1 cellular context compared by ENCODE assay signal in the genomic region with DNA sequence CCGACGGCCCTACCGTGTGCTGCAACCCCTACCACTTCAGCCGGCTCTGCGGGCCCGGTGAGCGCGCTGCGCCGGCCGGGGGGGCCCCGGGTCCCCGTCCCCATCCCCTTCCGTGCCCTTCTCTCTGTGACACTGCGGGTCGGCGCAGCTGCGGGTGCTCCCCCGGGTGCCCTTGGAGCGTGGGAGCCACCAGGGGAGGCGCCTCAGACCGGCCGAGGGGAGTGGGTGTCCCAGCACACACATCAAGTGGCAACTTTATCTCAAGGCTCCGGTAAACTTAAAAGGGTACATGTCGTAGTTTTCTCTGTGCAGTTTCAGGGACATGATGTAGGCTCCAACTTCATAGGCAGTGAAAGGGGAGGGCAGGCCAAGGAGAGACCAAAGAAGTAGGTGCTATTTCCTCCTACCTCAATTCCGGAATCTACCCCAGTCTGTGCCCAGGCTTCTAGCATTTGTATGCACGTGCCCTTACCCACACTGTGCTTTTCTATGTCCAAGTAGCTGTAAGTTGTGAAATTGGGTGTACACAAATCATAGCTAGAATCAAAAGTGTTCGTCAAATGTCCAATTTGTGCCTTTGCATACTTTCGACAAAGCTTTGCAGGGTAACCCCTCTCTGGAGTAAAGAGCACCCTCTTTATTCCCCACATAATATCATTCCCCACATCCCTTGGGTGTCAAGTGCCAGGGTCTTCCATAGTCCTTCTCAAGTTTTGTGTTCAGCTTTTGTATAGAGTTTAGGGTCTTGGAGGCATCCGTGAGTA.
TF ChIP-seq lines count a peak whose summit lies in the region.

No MANE protein-coding gene starts in this region.

TF ChIP-seq in HepG2, 621 proteins besides CTCF, POLR2A, EP300 and RAD21 (continues in another document):
- TF ChIP-seq ZNF496 (CRISPR knock-in tag; IDR thresholded peaks at IDR 0.05; ENCODE audit: insufficient replicate concordance) = no peak
- no peak for TF ChIP-seq KDM1A (CRISPR knock-in tag; IDR thresholded peaks at IDR 0.05)
- TF ChIP-seq GABPB1 (CRISPR knock-in tag; IDR thresholded peaks at IDR 0.05) = peak; percentile 27; the same call in 1 of the 2 replicates
- no peak for TF ChIP-seq ZNF7 (CRISPR knock-in tag; IDR thresholded peaks at IDR 0.05)
- TF ChIP-seq, protein P1, sequence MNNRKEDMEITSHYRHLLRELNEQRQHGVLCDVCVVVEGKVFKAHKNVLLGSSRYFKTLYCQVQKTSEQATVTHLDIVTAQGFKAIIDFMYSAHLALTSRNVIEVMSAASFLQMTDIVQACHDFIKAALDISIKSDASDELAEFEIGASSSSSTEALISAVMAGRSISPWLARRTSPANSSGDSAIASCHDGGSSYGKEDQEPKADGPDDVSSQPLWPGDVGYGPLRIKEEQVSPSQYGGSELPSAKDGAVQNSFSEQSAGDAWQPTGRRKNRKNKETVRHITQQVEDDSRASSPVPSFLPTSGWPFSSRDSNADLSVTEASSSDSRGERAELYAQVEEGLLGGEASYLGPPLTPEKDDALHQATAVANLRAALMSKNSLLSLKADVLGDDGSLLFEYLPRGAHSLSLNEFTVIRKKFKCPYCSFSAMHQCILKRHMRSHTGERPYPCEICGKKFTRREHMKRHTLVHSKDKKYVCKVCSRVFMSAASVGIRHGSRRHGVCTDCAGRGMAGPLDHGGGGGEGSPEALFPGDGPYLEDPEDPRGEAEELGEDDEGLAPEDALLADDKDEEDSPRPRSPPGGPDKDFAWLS (CRISPR knock-in tag; IDR thresholded peaks at IDR 0.05; ENCODE audit: borderline replicate concordance) = no peak
- TF ChIP-seq, protein P2, sequence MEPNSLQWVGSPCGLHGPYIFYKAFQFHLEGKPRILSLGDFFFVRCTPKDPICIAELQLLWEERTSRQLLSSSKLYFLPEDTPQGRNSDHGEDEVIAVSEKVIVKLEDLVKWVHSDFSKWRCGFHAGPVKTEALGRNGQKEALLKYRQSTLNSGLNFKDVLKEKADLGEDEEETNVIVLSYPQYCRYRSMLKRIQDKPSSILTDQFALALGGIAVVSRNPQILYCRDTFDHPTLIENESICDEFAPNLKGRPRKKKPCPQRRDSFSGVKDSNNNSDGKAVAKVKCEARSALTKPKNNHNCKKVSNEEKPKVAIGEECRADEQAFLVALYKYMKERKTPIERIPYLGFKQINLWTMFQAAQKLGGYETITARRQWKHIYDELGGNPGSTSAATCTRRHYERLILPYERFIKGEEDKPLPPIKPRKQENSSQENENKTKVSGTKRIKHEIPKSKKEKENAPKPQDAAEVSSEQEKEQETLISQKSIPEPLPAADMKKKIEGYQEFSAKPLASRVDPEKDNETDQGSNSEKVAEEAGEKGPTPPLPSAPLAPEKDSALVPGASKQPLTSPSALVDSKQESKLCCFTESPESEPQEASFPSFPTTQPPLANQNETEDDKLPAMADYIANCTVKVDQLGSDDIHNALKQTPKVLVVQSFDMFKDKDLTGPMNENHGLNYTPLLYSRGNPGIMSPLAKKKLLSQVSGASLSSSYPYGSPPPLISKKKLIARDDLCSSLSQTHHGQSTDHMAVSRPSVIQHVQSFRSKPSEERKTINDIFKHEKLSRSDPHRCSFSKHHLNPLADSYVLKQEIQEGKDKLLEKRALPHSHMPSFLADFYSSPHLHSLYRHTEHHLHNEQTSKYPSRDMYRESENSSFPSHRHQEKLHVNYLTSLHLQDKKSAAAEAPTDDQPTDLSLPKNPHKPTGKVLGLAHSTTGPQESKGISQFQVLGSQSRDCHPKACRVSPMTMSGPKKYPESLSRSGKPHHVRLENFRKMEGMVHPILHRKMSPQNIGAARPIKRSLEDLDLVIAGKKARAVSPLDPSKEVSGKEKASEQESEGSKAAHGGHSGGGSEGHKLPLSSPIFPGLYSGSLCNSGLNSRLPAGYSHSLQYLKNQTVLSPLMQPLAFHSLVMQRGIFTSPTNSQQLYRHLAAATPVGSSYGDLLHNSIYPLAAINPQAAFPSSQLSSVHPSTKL (CRISPR knock-in tag; IDR thresholded peaks at IDR 0.05) = no peak
- no peak for TF ChIP-seq ZNF331 (CRISPR knock-in tag; IDR thresholded peaks at IDR 0.05)
- 0 out of 2 replicates have a peak, but pooled peaks have one; percentile 67 for TF ChIP-seq ARID2 (CRISPR knock-in tag; IDR thresholded peaks at IDR 0.05; ENCODE audit: borderline replicate concordance)
- TF ChIP-seq, protein P3, sequence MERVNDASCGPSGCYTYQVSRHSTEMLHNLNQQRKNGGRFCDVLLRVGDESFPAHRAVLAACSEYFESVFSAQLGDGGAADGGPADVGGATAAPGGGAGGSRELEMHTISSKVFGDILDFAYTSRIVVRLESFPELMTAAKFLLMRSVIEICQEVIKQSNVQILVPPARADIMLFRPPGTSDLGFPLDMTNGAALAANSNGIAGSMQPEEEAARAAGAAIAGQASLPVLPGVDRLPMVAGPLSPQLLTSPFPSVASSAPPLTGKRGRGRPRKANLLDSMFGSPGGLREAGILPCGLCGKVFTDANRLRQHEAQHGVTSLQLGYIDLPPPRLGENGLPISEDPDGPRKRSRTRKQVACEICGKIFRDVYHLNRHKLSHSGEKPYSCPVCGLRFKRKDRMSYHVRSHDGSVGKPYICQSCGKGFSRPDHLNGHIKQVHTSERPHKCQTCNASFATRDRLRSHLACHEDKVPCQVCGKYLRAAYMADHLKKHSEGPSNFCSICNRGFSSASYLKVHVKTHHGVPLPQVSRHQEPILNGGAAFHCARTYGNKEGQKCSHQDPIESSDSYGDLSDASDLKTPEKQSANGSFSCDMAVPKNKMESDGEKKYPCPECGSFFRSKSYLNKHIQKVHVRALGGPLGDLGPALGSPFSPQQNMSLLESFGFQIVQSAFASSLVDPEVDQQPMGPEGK (CRISPR knock-in tag; IDR thresholded peaks at IDR 0.05) = 0 out of 2 replicates have a peak, but pooled peaks have one; percentile 46
- TF ChIP-seq HIVEP1 (CRISPR knock-in tag; IDR thresholded peaks at IDR 0.05) = no peak
- no peak for TF ChIP-seq ZNF713 (CRISPR knock-in tag; IDR thresholded peaks at IDR 0.05)
- no peak for TF ChIP-seq ZBTB8A (CRISPR knock-in tag; IDR thresholded peaks at IDR 0.05; ENCODE audit: borderline replicate concordance, low read depth)
- TF ChIP-seq, protein P4, sequence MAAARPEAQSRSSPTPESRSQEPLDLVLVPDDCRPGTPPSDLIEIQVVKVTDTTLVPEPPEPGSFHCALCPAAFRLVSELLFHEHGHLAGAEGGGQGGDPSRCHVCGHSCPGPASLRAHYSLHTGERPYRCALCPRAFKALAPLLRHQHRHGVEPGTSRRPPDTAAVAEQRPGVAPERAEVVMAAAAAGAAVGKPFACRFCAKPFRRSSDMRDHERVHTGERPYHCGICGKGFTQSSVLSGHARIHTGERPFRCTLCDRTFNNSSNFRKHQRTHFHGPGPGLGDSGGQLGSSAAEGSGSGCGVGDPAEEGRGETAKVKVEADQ (CRISPR knock-in tag; IDR thresholded peaks at IDR 0.05; ENCODE audit: borderline replicate concordance) = no peak
- TF ChIP-seq ATF1 (CRISPR knock-in tag; IDR thresholded peaks at IDR 0.05) = no peak
- TF ChIP-seq, protein P5, sequence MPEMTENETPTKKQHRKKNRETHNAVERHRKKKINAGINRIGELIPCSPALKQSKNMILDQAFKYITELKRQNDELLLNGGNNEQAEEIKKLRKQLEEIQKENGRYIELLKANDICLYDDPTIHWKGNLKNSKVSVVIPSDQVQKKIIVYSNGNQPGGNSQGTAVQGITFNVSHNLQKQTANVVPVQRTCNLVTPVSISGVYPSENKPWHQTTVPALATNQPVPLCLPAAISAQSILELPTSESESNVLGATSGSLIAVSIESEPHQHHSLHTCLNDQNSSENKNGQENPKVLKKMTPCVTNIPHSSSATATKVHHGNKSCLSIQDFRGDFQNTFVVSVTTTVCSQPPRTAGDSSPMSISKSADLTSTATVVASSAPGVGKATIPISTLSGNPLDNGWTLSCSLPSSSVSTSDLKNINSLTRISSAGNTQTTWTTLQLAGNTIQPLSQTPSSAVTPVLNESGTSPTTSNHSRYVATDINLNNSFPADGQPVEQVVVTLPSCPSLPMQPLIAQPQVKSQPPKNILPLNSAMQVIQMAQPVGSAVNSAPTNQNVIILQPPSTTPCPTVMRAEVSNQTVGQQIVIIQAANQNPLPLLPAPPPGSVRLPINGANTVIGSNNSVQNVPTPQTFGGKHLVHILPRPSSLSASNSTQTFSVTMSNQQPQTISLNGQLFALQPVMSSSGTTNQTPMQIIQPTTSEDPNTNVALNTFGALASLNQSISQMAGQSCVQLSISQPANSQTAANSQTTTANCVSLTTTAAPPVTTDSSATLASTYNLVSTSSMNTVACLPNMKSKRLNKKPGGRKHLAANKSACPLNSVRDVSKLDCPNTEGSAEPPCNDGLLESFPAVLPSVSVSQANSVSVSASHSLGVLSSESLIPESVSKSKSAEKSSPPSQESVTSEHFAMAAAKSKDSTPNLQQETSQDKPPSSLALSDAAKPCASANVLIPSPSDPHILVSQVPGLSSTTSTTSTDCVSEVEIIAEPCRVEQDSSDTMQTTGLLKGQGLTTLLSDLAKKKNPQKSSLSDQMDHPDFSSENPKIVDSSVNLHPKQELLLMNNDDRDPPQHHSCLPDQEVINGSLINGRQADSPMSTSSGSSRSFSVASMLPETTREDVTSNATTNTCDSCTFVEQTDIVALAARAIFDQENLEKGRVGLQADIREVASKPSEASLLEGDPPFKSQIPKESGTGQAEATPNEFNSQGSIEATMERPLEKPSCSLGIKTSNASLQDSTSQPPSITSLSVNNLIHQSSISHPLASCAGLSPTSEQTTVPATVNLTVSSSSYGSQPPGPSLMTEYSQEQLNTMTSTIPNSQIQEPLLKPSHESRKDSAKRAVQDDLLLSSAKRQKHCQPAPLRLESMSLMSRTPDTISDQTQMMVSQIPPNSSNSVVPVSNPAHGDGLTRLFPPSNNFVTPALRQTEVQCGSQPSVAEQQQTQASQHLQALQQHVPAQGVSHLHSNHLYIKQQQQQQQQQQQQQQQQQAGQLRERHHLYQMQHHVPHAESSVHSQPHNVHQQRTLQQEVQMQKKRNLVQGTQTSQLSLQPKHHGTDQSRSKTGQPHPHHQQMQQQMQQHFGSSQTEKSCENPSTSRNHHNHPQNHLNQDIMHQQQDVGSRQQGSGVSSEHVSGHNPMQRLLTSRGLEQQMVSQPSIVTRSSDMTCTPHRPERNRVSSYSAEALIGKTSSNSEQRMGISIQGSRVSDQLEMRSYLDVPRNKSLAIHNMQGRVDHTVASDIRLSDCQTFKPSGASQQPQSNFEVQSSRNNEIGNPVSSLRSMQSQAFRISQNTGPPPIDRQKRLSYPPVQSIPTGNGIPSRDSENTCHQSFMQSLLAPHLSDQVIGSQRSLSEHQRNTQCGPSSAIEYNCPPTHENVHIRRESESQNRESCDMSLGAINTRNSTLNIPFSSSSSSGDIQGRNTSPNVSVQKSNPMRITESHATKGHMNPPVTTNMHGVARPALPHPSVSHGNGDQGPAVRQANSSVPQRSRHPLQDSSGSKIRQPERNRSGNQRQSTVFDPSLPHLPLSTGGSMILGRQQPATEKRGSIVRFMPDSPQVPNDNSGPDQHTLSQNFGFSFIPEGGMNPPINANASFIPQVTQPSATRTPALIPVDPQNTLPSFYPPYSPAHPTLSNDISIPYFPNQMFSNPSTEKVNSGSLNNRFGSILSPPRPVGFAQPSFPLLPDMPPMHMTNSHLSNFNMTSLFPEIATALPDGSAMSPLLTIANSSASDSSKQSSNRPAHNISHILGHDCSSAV (CRISPR knock-in tag; IDR thresholded peaks at IDR 0.05; ENCODE audit: borderline replicate concordance) = no peak
- TF ChIP-seq, protein P6, sequence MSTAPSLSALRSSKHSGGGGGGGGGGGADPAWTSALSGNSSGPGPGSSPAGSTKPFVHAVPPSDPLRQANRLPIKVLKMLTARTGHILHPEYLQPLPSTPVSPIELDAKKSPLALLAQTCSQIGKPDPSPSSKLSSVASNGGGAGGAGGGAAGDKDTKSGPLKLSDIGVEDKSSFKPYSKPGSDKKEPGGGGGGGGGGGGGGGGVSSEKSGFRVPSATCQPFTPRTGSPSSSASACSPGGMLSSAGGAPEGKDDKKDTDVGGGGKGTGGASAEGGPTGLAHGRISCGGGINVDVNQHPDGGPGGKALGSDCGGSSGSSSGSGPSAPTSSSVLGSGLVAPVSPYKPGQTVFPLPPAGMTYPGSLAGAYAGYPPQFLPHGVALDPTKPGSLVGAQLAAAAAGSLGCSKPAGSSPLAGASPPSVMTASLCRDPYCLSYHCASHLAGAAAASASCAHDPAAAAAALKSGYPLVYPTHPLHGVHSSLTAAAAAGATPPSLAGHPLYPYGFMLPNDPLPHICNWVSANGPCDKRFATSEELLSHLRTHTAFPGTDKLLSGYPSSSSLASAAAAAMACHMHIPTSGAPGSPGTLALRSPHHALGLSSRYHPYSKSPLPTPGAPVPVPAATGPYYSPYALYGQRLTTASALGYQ (CRISPR knock-in tag; IDR thresholded peaks at IDR 0.05) = no peak
- TF ChIP-seq, protein P7, sequence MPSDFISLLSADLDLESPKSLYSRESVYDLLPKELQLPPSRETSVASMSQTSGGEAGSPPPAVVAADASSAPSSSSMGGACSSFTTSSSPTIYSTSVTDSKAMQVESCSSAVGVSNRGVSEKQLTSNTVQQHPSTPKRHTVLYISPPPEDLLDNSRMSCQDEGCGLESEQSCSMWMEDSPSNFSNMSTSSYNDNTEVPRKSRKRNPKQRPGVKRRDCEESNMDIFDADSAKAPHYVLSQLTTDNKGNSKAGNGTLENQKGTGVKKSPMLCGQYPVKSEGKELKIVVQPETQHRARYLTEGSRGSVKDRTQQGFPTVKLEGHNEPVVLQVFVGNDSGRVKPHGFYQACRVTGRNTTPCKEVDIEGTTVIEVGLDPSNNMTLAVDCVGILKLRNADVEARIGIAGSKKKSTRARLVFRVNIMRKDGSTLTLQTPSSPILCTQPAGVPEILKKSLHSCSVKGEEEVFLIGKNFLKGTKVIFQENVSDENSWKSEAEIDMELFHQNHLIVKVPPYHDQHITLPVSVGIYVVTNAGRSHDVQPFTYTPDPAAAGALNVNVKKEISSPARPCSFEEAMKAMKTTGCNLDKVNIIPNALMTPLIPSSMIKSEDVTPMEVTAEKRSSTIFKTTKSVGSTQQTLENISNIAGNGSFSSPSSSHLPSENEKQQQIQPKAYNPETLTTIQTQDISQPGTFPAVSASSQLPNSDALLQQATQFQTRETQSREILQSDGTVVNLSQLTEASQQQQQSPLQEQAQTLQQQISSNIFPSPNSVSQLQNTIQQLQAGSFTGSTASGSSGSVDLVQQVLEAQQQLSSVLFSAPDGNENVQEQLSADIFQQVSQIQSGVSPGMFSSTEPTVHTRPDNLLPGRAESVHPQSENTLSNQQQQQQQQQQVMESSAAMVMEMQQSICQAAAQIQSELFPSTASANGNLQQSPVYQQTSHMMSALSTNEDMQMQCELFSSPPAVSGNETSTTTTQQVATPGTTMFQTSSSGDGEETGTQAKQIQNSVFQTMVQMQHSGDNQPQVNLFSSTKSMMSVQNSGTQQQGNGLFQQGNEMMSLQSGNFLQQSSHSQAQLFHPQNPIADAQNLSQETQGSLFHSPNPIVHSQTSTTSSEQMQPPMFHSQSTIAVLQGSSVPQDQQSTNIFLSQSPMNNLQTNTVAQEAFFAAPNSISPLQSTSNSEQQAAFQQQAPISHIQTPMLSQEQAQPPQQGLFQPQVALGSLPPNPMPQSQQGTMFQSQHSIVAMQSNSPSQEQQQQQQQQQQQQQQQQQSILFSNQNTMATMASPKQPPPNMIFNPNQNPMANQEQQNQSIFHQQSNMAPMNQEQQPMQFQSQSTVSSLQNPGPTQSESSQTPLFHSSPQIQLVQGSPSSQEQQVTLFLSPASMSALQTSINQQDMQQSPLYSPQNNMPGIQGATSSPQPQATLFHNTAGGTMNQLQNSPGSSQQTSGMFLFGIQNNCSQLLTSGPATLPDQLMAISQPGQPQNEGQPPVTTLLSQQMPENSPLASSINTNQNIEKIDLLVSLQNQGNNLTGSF (CRISPR knock-in tag; IDR thresholded peaks at IDR 0.05) = peak; percentile 34; the same call in 1 of the 2 replicates
- TF ChIP-seq ZNF367 (CRISPR knock-in tag; IDR thresholded peaks at IDR 0.05; ENCODE audit: borderline replicate concordance) = no peak
- no peak for TF ChIP-seq ZFP36 (IDR thresholded peaks at IDR 0.05; ENCODE audit: borderline replicate concordance, low read depth, low read length, partially characterized antibody)
- no peak for TF ChIP-seq ZNF790 (CRISPR knock-in tag; IDR thresholded peaks at IDR 0.05; ENCODE audit: borderline replicate concordance)
- no peak for TF ChIP-seq HDAC1 (CRISPR knock-in tag; IDR thresholded peaks at IDR 0.05)
- no peak for TF ChIP-seq ZNF343 (CRISPR knock-in tag; IDR thresholded peaks at IDR 0.05)
- no peak for TF ChIP-seq ZNF446 (CRISPR knock-in tag; IDR thresholded peaks at IDR 0.05)
- no peak for TF ChIP-seq ZNF720 (CRISPR knock-in tag; IDR thresholded peaks at IDR 0.05)
- TF ChIP-seq PHF21A (CRISPR knock-in tag; IDR thresholded peaks at IDR 0.05) = 0 out of 2 replicates have a peak, but pooled peaks have one; percentile 16
